In genomic region chr21:26157842-26158241, GRCh38 we compare ENCODE assay signal across 24 cellular contexts. TPM values are rescaled to one million over a fixed set of nuclear protein-coding genes. Genes with fewer than 3 reads are reported as not detected.
DNase-seq lines count a peak whose midpoint lies in the region; ATAC-seq, FAIRE-seq and TF ChIP-seq lines count a peak whose summit lies in the region.
"Had no signal": no experiment of that assay in that cellular context is flagged by ENCODE, and none has a peak within 500 bp of the region (broad histone marks: within the 10 kb centered on the region; RNA-seq: fewer than 3 reads in every experiment).

No MANE protein-coding gene starts in this region.

- peaks cover 17% of the 10 kb centered on the region; the same call in 1 of the 2 replicates for H4K20me1 ChIP-seq in HepG2 (ENCODE audit: insufficient read depth, low read length)

- no peaks in the 10 kb centered on the region for H3K27me3 Mint-ChIP-seq in activated CD4-positive, alpha-beta T cell treated with anti-CD3 and anti-CD28 coated beads for 36 hours
- no peaks in the 10 kb centered on the region for H3K27me3 Mint-ChIP-seq in progenitor cell of endocrine pancreas
- H3K27me3 Mint-ChIP-seq: activated CD4-positive, alpha-beta memory T cell treated with anti-CD3 and anti-CD28 coated beads, Interleukin-2, amount 10 ng/mL, durations not matched to agents 7 days and 5 days; activated T-cell treated with anti-CD3 and anti-CD28 coated beads, Interleukin-2, amount 50 U/mL, for 24 hours; B cell; naive thymus-derived CD8-positive, alpha-beta T cell had no signal

- H3K4me3 ChIP-seq in Panc1 (ENCODE audit: low read depth in 2 of 2, low read length in 2 of 2) = no peak overlapping the region
- H3K4me3 ChIP-seq in HepG2 (replicated peaks in 1 of 3; ENCODE audit: insufficient read depth in 1 of 3, low read depth in 2 of 3, low read length in 3 of 3) = no peak overlapping the region
- H3K4me3 ChIP-seq: ascending aorta, upper lobe of right lung had no signal

- H3K27ac Mint-ChIP-seq in activated CD4-positive, alpha-beta T cell treated with anti-CD3 and anti-CD28 coated beads for 36 hours = peak overlapping the region; percentile 17
- peak overlapping the region; percentile 37 for H3K27ac Mint-ChIP-seq in progenitor cell of endocrine pancreas
- H3K27ac Mint-ChIP-seq: activated CD4-positive, alpha-beta memory T cell treated with anti-CD3 and anti-CD28 coated beads, Interleukin-2, amount 10 ng/mL, durations not matched to agents 7 days and 5 days; B cell had no signal

- no peak overlapping the region for H2AFZ ChIP-seq in HepG2 (ENCODE audit: low read length)

- WGBS in HepG2 (ENCODE audit: low lambda C conversion rate) = 64% methylated on average over 2 of the region's 2 CpGs

- no peak for DNase-seq in activated CD4-positive, alpha-beta T cell treated with anti-CD3 and anti-CD28 coated beads for 36 hours
- DNase-seq in activated CD4-positive, alpha-beta T cell treated with anti-CD3 and anti-CD28 coated beads for 4 hours = no peak
- DNase-seq in Panc1 (ENCODE audit: low read depth, low spot score) (no peak), HepG2 (ENCODE audit: low spot score) (no peak), progenitor cell of endocrine pancreas (ENCODE audit: low spot score, unreplicated experiment) (no peak), EL (no peak), Ammon's horn (ENCODE audit: low spot score) (no peak)
- DNase-seq: 8988T; activated CD4-positive, alpha-beta memory T cell treated with anti-CD3 and anti-CD28 coated beads, Interleukin-2, amount 10 ng/mL, durations not matched to agents 7 days and 5 days; activated naive CD4-positive, alpha-beta T cell treated with anti-CD3 and anti-CD28 coated beads, Interleukin-2, amount 50 U/mL, for 16 hours; activated T-cell treated with anti-CD3 and anti-CD28 coated beads, Interleukin-2, amount 50 U/mL, for 24 hours; effector CD4-positive, alpha-beta T cell; GF-D8; glutamatergic neuron; naive thymus-derived CD8-positive, alpha-beta T cell; NCI-H1417; NCI-H524 treated with DMSO at 0.1 percent for 48 hours; stimulated activated naive CD8-positive, alpha-beta T cell treated with anti-CD3 and anti-CD28 coated beads, Interleukin-15, Interleukin-2, amounts not matched to agents 100 U/mL and 50 U/mL, for 24 hours; SW 1271; upper lobe of right lung had no signal

- TF ChIP-seq EP300 in HepG2 (IDR thresholded peaks at IDR 0.05; ENCODE audit: low read depth in 2 of 2, low read length in 2 of 2) (no peak), HepG2 (CRISPR knock-in tag; IDR thresholded peaks at IDR 0.05; ENCODE audit: borderline replicate concordance) (no peak)

- TF ChIP-seq CTCF in Panc1 (IDR thresholded peaks at IDR 0.05) (no peak), HepG2 (CRISPR knock-in tag; IDR thresholded peaks at IDR 0.05) (no peak), progenitor cell of endocrine pancreas (IDR thresholded peaks at IDR 0.05; ENCODE audit: unreplicated experiment) (no peak)

- BruUV-seq in Panc1 (replicated peaks; lab: Mats Ljungman, UMichigan) (no TSS peak), HepG2 (replicated peaks; lab: Mats Ljungman, UMichigan) (no TSS peak)

- intact Hi-C loops in activated CD4-positive, alpha-beta T cell treated with anti-CD3 and anti-CD28 coated beads for 36 hours (cut with DNase I, micrococcal nuclease) = no loop called here
- intact Hi-C loops in Panc1 (cut with micrococcal nuclease; ENCODE audit: unreplicated experiment) = no loop called here
- intact Hi-C loops in HepG2 (cut with micrococcal nuclease; ENCODE audit: unreplicated experiment) = no loop called here

- H3K4me1 ChIP-seq in Panc1 (ENCODE audit: control insufficient read depth, insufficient read depth, low read length) = peaks cover 58% of the 10 kb centered on the region
- H3K4me1 ChIP-seq in HepG2 (ENCODE audit: insufficient read depth, low read length) = peaks cover 40% of the 10 kb centered on the region

- peaks cover 21% of the 10 kb centered on the region for H3K4me1 Mint-ChIP-seq in activated CD4-positive, alpha-beta T cell treated with anti-CD3 and anti-CD28 coated beads for 36 hours
- peaks cover 53% of the 10 kb centered on the region for H3K4me1 Mint-ChIP-seq in progenitor cell of endocrine pancreas (ENCODE audit: low read depth)

- no peaks in the 10 kb centered on the region for H3K9me3 Mint-ChIP-seq in activated CD4-positive, alpha-beta T cell treated with anti-CD3 and anti-CD28 coated beads for 36 hours (ENCODE audit: low read depth)
- H3K9me3 Mint-ChIP-seq in progenitor cell of endocrine pancreas (ENCODE audit: low read depth) = no peaks in the 10 kb centered on the region
- H3K9me3 Mint-ChIP-seq: activated CD4-positive, alpha-beta memory T cell treated with anti-CD3 and anti-CD28 coated beads, Interleukin-2, amount 10 ng/mL, durations not matched to agents 7 days and 5 days; activated T-cell treated with anti-CD3 and anti-CD28 coated beads, Interleukin-2, amount 50 U/mL, for 24 hours; naive thymus-derived CD8-positive, alpha-beta T cell had no signal

- POLR2A ChIA-PET in activated CD4-positive, alpha-beta T cell treated with anti-CD3 and anti-CD28 coated beads for 36 hours (lab: Charles Lee) = interaction anchor here (1.2 to 1.6 kb wide), 2 partner anchors 10 to 12 kb away, joined by 3 to 5 read pairs; no protein-coding TSS in a partner anchor
- POLR2A ChIA-PET in Panc1 (lab: Charles Lee) (interaction anchor here (0.5 to 0.6 kb wide), 3 partner anchors 9 to 159 kb away, joined by 3 to 4 read pairs (median 3); no protein-coding TSS in a partner anchor), HepG2 (lab: Yijun Ruan, JAX) (interaction anchor here (1.1 kb wide), 1 partner anchor 12 kb away, joined by 3 read pairs; no protein-coding TSS in a partner anchor)

- no peaks in the 10 kb centered on the region for H3K27me3 ChIP-seq in Panc1 (ENCODE audit: control insufficient read depth, insufficient read depth, low read length)
- no peaks in the 10 kb centered on the region for H3K27me3 ChIP-seq in HepG2 (ENCODE audit: control insufficient read depth in 1 of 2, insufficient read depth in 2 of 2, low read length in 2 of 2)
- H3K27me3 ChIP-seq: ascending aorta, upper lobe of right lung had no signal

- in situ Hi-C loops in Panc1 (cut with HindIII; ENCODE audit: low pct_unique_long_range_greater_than_20kb, low sequenced_read_pairs) = no loop called here
- in situ Hi-C loops in HepG2 (cut with HindIII; ENCODE audit: extremely low pct_ligation_motif_present, low pct_unique_long_range_greater_than_20kb) = no loop called here

- ATAC-seq in activated CD4-positive, alpha-beta T cell treated with anti-CD3 and anti-CD28 coated beads for 36 hours = no peak
- peak; percentile 48 for ATAC-seq in Panc1
- ATAC-seq in HepG2 = peak; percentile 66; the same call in 2 of the 3 replicates
- no peak for ATAC-seq in HG03469 (IDR thresholded peaks at IDR 0.05; ENCODE audit: unreplicated experiment)
- ATAC-seq: naive thymus-derived CD8-positive, alpha-beta T cell; stimulated activated naive CD8-positive, alpha-beta T cell treated with anti-CD3 and anti-CD28 coated beads, Interleukin-15, Interleukin-2, amounts not matched to agents 100 U/mL and 50 U/mL, for 24 hours; upper lobe of right lung had no signal

- CTCF ChIA-PET in activated CD4-positive, alpha-beta T cell treated with anti-CD3 and anti-CD28 coated beads for 36 hours (lab: Charles Lee) = interaction anchor here (0.7 kb wide), 2 partner anchors 9 to 14 kb away, joined by 3 read pairs; no protein-coding TSS in a partner anchor
- CTCF ChIA-PET in Panc1 (lab: Charles Lee) = interaction anchor here (0.6 kb wide), 1 partner anchor 659 kb away, joined by 6 read pairs; no protein-coding TSS in a partner anchor
- CTCF ChIA-PET in HepG2 (lab: Yijun Ruan, JAX; ENCODE audit: low intra/inter-chr PET ratio, low total read pairs) = no interaction called here

- no peak for TF ChIP-seq POLR2A in HepG2 (IDR thresholded peaks at IDR 0.05; ENCODE audit: insufficient read depth in 1 of 2, low read depth in 2 of 2, low read length in 2 of 2)

- H3K9me3 ChIP-seq in Panc1 (ENCODE audit: control insufficient read depth, insufficient read depth, low read depth, low read length) (no peaks in the 10 kb centered on the region), HepG2 (ENCODE audit: low read length) (no peaks in the 10 kb centered on the region)
- H3K9me3 ChIP-seq: ascending aorta, upper lobe of right lung had no signal

- H3K4me3 Mint-ChIP-seq in activated CD4-positive, alpha-beta T cell treated with anti-CD3 and anti-CD28 coated beads for 36 hours = no peak overlapping the region
- no peak overlapping the region for H3K4me3 Mint-ChIP-seq in progenitor cell of endocrine pancreas (ENCODE audit: low read depth)
- H3K4me3 Mint-ChIP-seq: activated CD4-positive, alpha-beta memory T cell treated with anti-CD3 and anti-CD28 coated beads, Interleukin-2, amount 10 ng/mL, durations not matched to agents 7 days and 5 days; activated T-cell treated with anti-CD3 and anti-CD28 coated beads, Interleukin-2, amount 50 U/mL, for 24 hours; B cell; naive thymus-derived CD8-positive, alpha-beta T cell had no signal

- no peak overlapping the region for H3K4me2 ChIP-seq in HepG2 (ENCODE audit: low read depth, low read length)

- no peak for TF ChIP-seq RAD21 in HepG2 (CRISPR knock-in tag; IDR thresholded peaks at IDR 0.05)

- H3K27ac ChIP-seq in Panc1 (ENCODE audit: low read length) (peak overlapping the region; percentile 61), HepG2 (ENCODE audit: extremely low read length, insufficient read depth, low read length) (no peak overlapping the region)
- H3K27ac ChIP-seq: ascending aorta, upper lobe of right lung had no signal

- H3K36me3 Mint-ChIP-seq in activated CD4-positive, alpha-beta T cell treated with anti-CD3 and anti-CD28 coated beads for 36 hours (ENCODE audit: low read depth) = peaks cover 2% of the 10 kb centered on the region
- peaks cover 3% of the 10 kb centered on the region for H3K36me3 Mint-ChIP-seq in progenitor cell of endocrine pancreas (ENCODE audit: insufficient read depth)

- no peak for FAIRE-seq in HepG2 (lab: Jason Lieb, UNC)
- FAIRE-seq: HTR-8/SVneo had no signal

- H3K9ac ChIP-seq in HepG2 (ENCODE audit: insufficient read depth, low read depth, low read length) = no peak overlapping the region

- peaks cover 76% of the 10 kb centered on the region for H3K79me2 ChIP-seq in HepG2 (ENCODE audit: insufficient read depth, low read length)

- H3K36me3 ChIP-seq in Panc1 (ENCODE audit: control insufficient read depth, insufficient read depth, low read length) (peaks cover 2% of the 10 kb centered on the region; the same call in 1 of the 2 replicates), HepG2 (replicated peaks in 1 of 2; ENCODE audit: control insufficient read depth in 1 of 2, insufficient read depth in 2 of 2, low read length in 2 of 2) (no peaks in the 10 kb centered on the region)
- H3K36me3 ChIP-seq: ascending aorta, upper lobe of right lung had no signal

RNA-seq across cellular contexts. Expression of gene APP, which starts 12.7 kb away (rescaled TPM):
- total RNA-seq in activated CD4-positive, alpha-beta T cell treated with anti-CD3 and anti-CD28 coated beads for 36 hours = 10 to 100 TPM; 59.8 to 71.1 TPM
- 542 TPM for total RNA-seq in Panc1 (2021; ENCODE audit: unreplicated experiment)
- polyA plus RNA-seq in Panc1 (2012; ENCODE audit: insufficient read length) = 700 TPM
- 33.6 and 70.6 TPM in 2 replicates for total RNA-seq in HepG2 (2016; rRNA removed; fragmentation: Illumina TruSeq; extraction: Trizol)
- 4.5 and 4.6 TPM in 2 replicates for total RNA-seq in HepG2 (2016; cell fraction: cytosol; rRNA removed; fragmentation: Illumina TruSeq; extraction: Trizol; ENCODE audit: low read depth)
- 27.5 and 74.9 TPM in 2 replicates for total RNA-seq in HepG2 (2016; cell fraction: insoluble cytoplasmic fraction; rRNA removed; fragmentation: Illumina TruSeq; extraction: Trizol)
- 9.0 and 10.2 TPM in 2 replicates for total RNA-seq in HepG2 (2016; cell fraction: membrane; rRNA removed; fragmentation: Illumina TruSeq; extraction: Trizol)
- 82.2 and 98.5 TPM in 2 replicates for total RNA-seq in HepG2 (2016; cell fraction: nucleus; rRNA removed; fragmentation: Illumina TruSeq; extraction: Trizol)
- 262 and 315 TPM in 2 replicates for polyA plus RNA-seq in HepG2 (2011; rRNA removed)
- 227 and 358 TPM in 2 replicates for polyA plus RNA-seq in HepG2 (2011; cell fraction: cytosol; rRNA removed)
- 144 and 194 TPM in 2 replicates for polyA plus RNA-seq in HepG2 (2011; cell fraction: nucleus; rRNA removed)
- polyA plus RNA-seq in HepG2 (2012) = 183 and 345 TPM in 2 replicates
- 4.5 and 4.7 TPM in 2 replicates for polyA plus RNA-seq in HepG2 (2016; cell fraction: cytosol; fragmentation: Illumina TruSeq; extraction: Trizol; ENCODE audit: low read depth)
- polyA plus RNA-seq in HepG2 (2016; cell fraction: insoluble cytoplasmic fraction; fragmentation: Illumina TruSeq; extraction: Trizol; ENCODE audit: low read depth) = 41.3 and 45.6 TPM in 2 replicates
- 6.6 and 9.0 TPM in 2 replicates for polyA plus RNA-seq in HepG2 (2016; cell fraction: membrane; fragmentation: Illumina TruSeq; extraction: Trizol; ENCODE audit: low read depth)
- 116 and 117 TPM in 2 replicates for polyA plus RNA-seq in HepG2 (2016; cell fraction: nucleus; fragmentation: Illumina TruSeq; extraction: Trizol; ENCODE audit: insufficient read depth, low read depth)
- polyA minus RNA-seq in HepG2 (2011; rRNA and poly(A)+ RNA removed; ENCODE audit: low replicate concordance) = 307 and 343 TPM in 2 replicates
- polyA minus RNA-seq in HepG2 (2011; cell fraction: cytosol; rRNA and poly(A)+ RNA removed) = 128 and 205 TPM in 2 replicates
- polyA minus RNA-seq in HepG2 (2011; cell fraction: nucleus; rRNA and poly(A)+ RNA removed) = 217 and 256 TPM in 2 replicates
- 611 and 631 TPM in 2 replicates for total RNA-seq in progenitor cell of endocrine pancreas

Comparison
In these comparisons a context has a peak if more than half of its experiments do, and no peak if none do; other contexts are left out.
1. ATAC-seq: peak in Panc1 (single experiment) and HepG2 (single experiment); none in activated CD4-positive, alpha-beta T cell treated with anti-CD3 and anti-CD28 coated beads for 36 hours (single experiment) and HG03469 (single experiment).